8 cellular contexts compared by ENCODE assay signal in the genomic region with DNA sequence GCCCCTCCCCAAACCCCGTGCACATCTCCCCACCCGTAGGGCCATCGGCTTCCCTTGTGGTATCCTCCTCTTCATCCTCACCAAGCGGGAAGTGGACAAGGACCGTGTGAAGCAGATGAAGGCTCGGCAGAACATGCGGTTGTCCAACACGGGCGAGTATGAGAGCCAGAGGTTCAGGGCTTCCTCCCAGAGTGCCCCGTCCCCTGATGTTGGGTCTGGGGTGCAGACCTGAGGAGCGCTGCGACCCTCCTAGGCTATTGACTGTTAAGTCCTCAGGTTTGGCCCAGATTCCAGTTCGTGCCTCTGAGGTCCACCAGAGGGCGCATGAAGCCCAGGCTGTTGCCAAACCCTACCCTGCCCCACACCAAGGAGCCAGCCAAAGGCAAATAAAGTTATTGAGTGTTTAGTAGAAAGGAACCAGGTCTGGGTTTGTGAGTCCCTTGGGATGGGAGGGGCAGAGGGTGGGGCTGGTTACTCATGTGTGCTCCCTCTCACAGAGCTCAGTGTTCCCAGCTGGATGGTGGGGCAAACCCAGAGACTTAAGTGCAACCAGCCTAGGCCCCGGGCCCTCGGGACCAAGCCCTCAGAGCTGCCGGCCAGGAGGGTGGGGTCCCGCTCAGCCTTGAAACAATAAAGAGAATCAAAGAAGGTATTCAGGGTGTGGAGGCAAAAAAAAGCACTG. TPM values are rescaled to one million over a fixed set of nuclear protein-coding genes. Genes with fewer than 3 reads are reported as not detected.
DNase-seq lines count a peak whose midpoint lies in the region; ATAC-seq and TF ChIP-seq lines count a peak whose summit lies in the region.

No MANE protein-coding gene starts in this region.

- peaks cover 39% of the 10 kb centered on the region for H3K79me2 ChIP-seq in DND-41 (ENCODE audit: insufficient read depth, low read length)

- H3K9ac ChIP-seq in DND-41 (ENCODE audit: low read depth, low read length), result no peak overlapping the region

- ATAC-seq in DND-41 (ENCODE audit: insufficient read depth, low read depth) (peak; percentile 36), HG03196 (IDR thresholded peaks at IDR 0.05; ENCODE audit: unreplicated experiment) (peak; percentile 32), lung (ENCODE audit: insufficient read depth, low FRiP score) (peak; percentile 63), GM18909 (IDR thresholded peaks at IDR 0.05; ENCODE audit: poor library complexity, unreplicated experiment) (no peak)

- H3K27ac ChIP-seq in DND-41 (ENCODE audit: low read length) (no peak overlapping the region), lung (ENCODE audit: low read depth in 1 of 2, low read length in 1 of 2) (peak overlapping the region; percentile 22 to 65)

- peaks cover 10% of the 10 kb centered on the region; the same call in 1 of the 2 replicates for H4K20me1 ChIP-seq in DND-41 (ENCODE audit: insufficient read depth, low read length)

- CTCF ChIA-PET in activated CD4-positive, alpha-beta T cell treated with anti-CD3 and anti-CD28 coated beads, Interleukin-2, amount 10 ng/mL, durations not matched to agents 7 days and 5 days (lab: Charles Lee), result interaction anchor here (0.7 to 7.5 kb wide), 19 partner anchors 12 to 444 kb away, joined by 3 to 113 read pairs (median 4); a partner anchor contains a TSS

- TF ChIP-seq CTCF in DND-41 (IDR thresholded peaks at IDR 0.05; ENCODE audit: borderline replicate concordance, extremely low read depth, low read length, poor library complexity, severe bottlenecking), result peak; percentile 93
- TF ChIP-seq CTCF in lung (IDR thresholded peaks at IDR 0.05; ENCODE audit: control extremely low read depth, extremely low read depth), result peak; percentile 87

- H3K4me1 Mint-ChIP-seq in activated CD4-positive, alpha-beta T cell treated with anti-CD3 and anti-CD28 coated beads, Interleukin-2, amount 10 ng/mL, durations not matched to agents 7 days and 5 days, result peaks cover 32% of the 10 kb centered on the region

- H3K4me1 ChIP-seq in DND-41 (ENCODE audit: insufficient read depth, low read length) (peaks cover 33% of the 10 kb centered on the region), lung (ENCODE audit: control insufficient read depth in 2 of 2, insufficient read depth in 2 of 2, low read length in 2 of 2) (peaks cover 5 to 7% of the 10 kb centered on the region in 2 donors)

- H3K27me3 ChIP-seq in DND-41 (ENCODE audit: insufficient read depth, low read length, poor library complexity) (no peaks in the 10 kb centered on the region), lung (ENCODE audit: control insufficient read depth, insufficient read depth) (no peaks in the 10 kb centered on the region)

- DNase-seq in DND-41 (peak; percentile 81), NCI-H526 treated with DMSO at 0.1 percent for 48 hours (lab: John Stamatoyannopoulos, UW) (peak; percentile 92), dedifferentiated amniotic fluid mesenchymal stem cell (ENCODE audit: extremely low spot score) (peak; percentile 92), lung (ENCODE audit: low spot score) (peak; percentile 90)
- peak; percentile 85 for DNase-seq in activated CD4-positive, alpha-beta T cell treated with anti-CD3 and anti-CD28 coated beads, Interleukin-2, amount 10 ng/mL, durations not matched to agents 7 days and 5 days
- peak; percentile 49 to 72 (median 62) for DNase-seq in stimulated activated CD4-positive, alpha-beta T cell treated with anti-CD3 and anti-CD28 coated beads, TNF-alpha, amount 100 ng/mL, for 24 hours (ENCODE audit: low read depth in 3 of 3)

- H3K27ac Mint-ChIP-seq in activated CD4-positive, alpha-beta T cell treated with anti-CD3 and anti-CD28 coated beads, Interleukin-2, amount 10 ng/mL, durations not matched to agents 7 days and 5 days, result peak overlapping the region; percentile 92

- H3K4me3 Mint-ChIP-seq in activated CD4-positive, alpha-beta T cell treated with anti-CD3 and anti-CD28 coated beads, Interleukin-2, amount 10 ng/mL, durations not matched to agents 7 days and 5 days, result peak overlapping the region; percentile 16

- H3K9me3 Mint-ChIP-seq in activated CD4-positive, alpha-beta T cell treated with anti-CD3 and anti-CD28 coated beads, Interleukin-2, amount 10 ng/mL, durations not matched to agents 7 days and 5 days, result no peaks in the 10 kb centered on the region

- H3K36me3 Mint-ChIP-seq in activated CD4-positive, alpha-beta T cell treated with anti-CD3 and anti-CD28 coated beads, Interleukin-2, amount 10 ng/mL, durations not matched to agents 7 days and 5 days (ENCODE audit: low read depth), result peaks cover 34% of the 10 kb centered on the region

- peaks cover 57% of the 10 kb centered on the region for H3K36me3 ChIP-seq in DND-41 (ENCODE audit: insufficient read depth, low read length)
- H3K36me3 ChIP-seq in lung (ENCODE audit: control insufficient read depth in 2 of 2, insufficient read depth in 2 of 2, low read length in 2 of 2), result peaks cover 18 to 35% of the 10 kb centered on the region in 2 donors

- no peak overlapping the region for H2AFZ ChIP-seq in DND-41 (ENCODE audit: low read depth, low read length)

- WGBS in lung, 2 donors, result 21 to 36% methylated on average over 18 of the region's 18 CpGs

- H3K9me3 ChIP-seq in DND-41 (ENCODE audit: insufficient read depth, low read length, severe bottlenecking), result no peaks in the 10 kb centered on the region
- H3K9me3 ChIP-seq in lung (ENCODE audit: control insufficient read depth in 2 of 2, insufficient read depth in 1 of 2, low read length in 1 of 2), result no peaks in the 10 kb centered on the region

- H3K4me2 ChIP-seq in DND-41 (ENCODE audit: insufficient read depth, low read length), result peak overlapping the region; percentile 37

- no peaks in the 10 kb centered on the region for H3K27me3 Mint-ChIP-seq in activated CD4-positive, alpha-beta T cell treated with anti-CD3 and anti-CD28 coated beads, Interleukin-2, amount 10 ng/mL, durations not matched to agents 7 days and 5 days

- H3K4me3 ChIP-seq in DND-41 (ENCODE audit: low read depth in 1 of 2, low read length in 2 of 2) (no peak overlapping the region), lung (no peak overlapping the region)

- POLR2A ChIA-PET in activated CD4-positive, alpha-beta T cell treated with anti-CD3 and anti-CD28 coated beads, Interleukin-2, amount 10 ng/mL, durations not matched to agents 7 days and 5 days (lab: Charles Lee), result interaction anchor here (0.6 kb wide), 1 partner anchor 633 kb away, joined by 3 read pairs; no protein-coding TSS in a partner anchor

RNA-seq across cellular contexts. Expression of a gene that starts 2.4 kb away (rescaled TPM):
- total RNA-seq in activated CD4-positive, alpha-beta T cell treated with anti-CD3 and anti-CD28 coated beads, Interleukin-2, amount 10 ng/mL, durations not matched to agents 7 days and 5 days, result 10 to 100 TPM; 34.0 to 39.1 TPM
- total RNA-seq in lung, result 100 to 1,000 TPM in 1 of 2 donors, 10 to 100 TPM in 1; 83.8 to 119 TPM
- 100 to 1,000 TPM; 110 to 137 TPM for polyA plus RNA-seq in lung

RNA-seq across cellular contexts. Expression of a gene that starts 2.7 kb away (rescaled TPM):
- total RNA-seq in activated CD4-positive, alpha-beta T cell treated with anti-CD3 and anti-CD28 coated beads, Interleukin-2, amount 10 ng/mL, durations not matched to agents 7 days and 5 days, result 10 to 100 TPM; 42.3 to 51.1 TPM
- 100 to 1,000 TPM in 1 of 2 donors, 10 to 100 TPM in 1; 72.9 to 193 TPM for total RNA-seq in lung
- 10 to 100 TPM; 62.0 to 84.2 TPM for polyA plus RNA-seq in lung

RNA-seq across cellular contexts. Expression of a gene that starts 11.9 kb away (rescaled TPM):
- 1 to 10 TPM; 1.0 to 1.2 TPM for total RNA-seq in activated CD4-positive, alpha-beta T cell treated with anti-CD3 and anti-CD28 coated beads, Interleukin-2, amount 10 ng/mL, durations not matched to agents 7 days and 5 days
- 1 to 10 TPM in 1 of 2 donors, under 1 TPM in 1; 0.60 to 3.2 TPM for total RNA-seq in lung
- 1 to 10 TPM; 1.0 to 3.3 TPM for polyA plus RNA-seq in lung

RNA-seq across cellular contexts. Expression of a gene that starts 19.6 kb away (rescaled TPM):
- total RNA-seq in activated CD4-positive, alpha-beta T cell treated with anti-CD3 and anti-CD28 coated beads, Interleukin-2, amount 10 ng/mL, durations not matched to agents 7 days and 5 days, result 100 to 1,000 TPM in 1 of 2 experiments, 10 to 100 TPM in 1; 99.3 to 101 TPM
- total RNA-seq in lung, result 100 to 1,000 TPM; 106 to 258 TPM
- 100 to 1,000 TPM in 1 of 2 donors, 10 to 100 TPM in 1; 92.1 to 188 TPM for polyA plus RNA-seq in lung

RNA-seq across cellular contexts. Expression of a gene that starts 55.7 kb away (rescaled TPM):
- total RNA-seq in activated CD4-positive, alpha-beta T cell treated with anti-CD3 and anti-CD28 coated beads, Interleukin-2, amount 10 ng/mL, durations not matched to agents 7 days and 5 days, result 100 to 1,000 TPM; 708 to 729 TPM
- total RNA-seq in lung, result 100 to 1,000 TPM; 284 to 332 TPM
- polyA plus RNA-seq in lung, result 100 to 1,000 TPM; 190 to 490 TPM
